Comparison of ENCODE assay signal across 28 cellular contexts in the genomic region with DNA sequence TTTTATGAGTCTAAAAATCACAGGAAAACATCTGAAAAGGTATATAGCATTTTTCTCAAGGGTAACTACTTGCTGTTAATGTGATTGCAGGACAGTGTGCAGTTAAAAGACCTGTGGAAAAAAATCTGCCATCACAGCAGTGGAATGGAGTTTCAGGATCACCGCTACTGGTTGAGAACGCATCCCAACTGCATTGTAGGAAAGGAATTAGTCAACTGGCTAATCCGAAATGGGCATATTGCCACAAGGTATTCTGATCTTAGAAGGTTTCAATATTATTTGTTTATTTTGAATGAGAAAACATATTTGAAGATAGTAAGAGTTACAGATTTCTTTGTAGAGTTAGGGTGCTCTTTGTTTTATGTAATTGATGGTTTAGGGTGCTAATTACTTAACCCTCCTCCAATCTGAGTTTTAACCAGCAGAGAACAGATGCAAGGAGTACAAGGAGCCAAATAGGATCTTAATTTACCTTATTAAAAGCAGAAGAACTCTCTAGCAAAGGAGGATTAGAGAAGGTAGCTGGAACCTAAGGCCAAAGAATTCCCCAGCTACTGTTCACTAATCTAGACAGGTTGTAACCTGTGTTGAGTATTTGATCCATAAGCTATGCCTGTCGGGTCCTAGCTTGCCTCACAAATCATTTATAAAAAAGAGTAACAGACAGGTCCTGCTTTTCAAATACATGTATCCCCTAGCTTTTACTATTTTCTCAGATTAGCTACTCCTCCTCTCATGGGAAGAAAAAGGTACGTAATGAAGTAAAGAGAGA.
"Had no signal": no experiment of that assay in that cellular context is flagged by ENCODE, and none has a peak within 500 bp of the region (broad histone marks: within the 10 kb centered on the region; RNA-seq: fewer than 3 reads in every experiment).

No MANE protein-coding gene starts in this region.

- H3K9me3 Mint-ChIP-seq: activated naive CD8-positive, alpha-beta T cell treated with anti-CD3 and anti-CD28 coated beads for 36 hours; activated T-cell treated with anti-CD3 and anti-CD28 coated beads, Interleukin-2, amount 50 U/mL, for 24 hours; activated T-helper 2 cell treated with anti-CD3 and anti-CD28 coated beads, Interferon-gamma antibody, Interleukin-2, Interleukin-4, amounts not matched to agents 10 μg/mL and 5 μg/mL and 100 μg/mL, durations not matched to agents 14 hours and 24 hours and 36 hours; endodermal cell; immature natural killer cell; mesothelial cell of epicardium; naive thymus-derived CD8-positive, alpha-beta T cell had no signal

- H3K4me1 Mint-ChIP-seq: mesothelial cell of epicardium had no signal

- H3K4me1 ChIP-seq: upper lobe of left lung had no signal

- ATAC-seq: activated CD8-positive, alpha-beta T cell treated with anti-CD3 and anti-CD28 coated beads, Interleukin-2, amount 10 ng/mL, durations not matched to agents 7 days and 5 days; left lung; naive thymus-derived CD8-positive, alpha-beta T cell; sciatic nerve had no signal

- FAIRE-seq: frontal cortex, small intestine, TTC549 had no signal

- H3K27me3 ChIP-seq: hepatocyte, left lung, upper lobe of left lung had no signal

- H3K4me3 ChIP-seq: coronary artery, hepatocyte, left lung, lung, thoracic aorta, upper lobe of left lung had no signal

- H3K27ac Mint-ChIP-seq: activated CD8-positive, alpha-beta T cell treated with anti-CD3 and anti-CD28 coated beads, Interleukin-2, amount 10 ng/mL, durations not matched to agents 7 days and 5 days; activated naive CD8-positive, alpha-beta T cell treated with anti-CD3 and anti-CD28 coated beads for 36 hours; activated T-cell treated with anti-CD3 and anti-CD28 coated beads, Interleukin-2, amount 50 U/mL, for 24 hours; activated T-helper 2 cell treated with anti-CD3 and anti-CD28 coated beads, Interferon-gamma antibody, Interleukin-2, Interleukin-4, amounts not matched to agents 10 μg/mL and 5 μg/mL and 100 μg/mL, durations not matched to agents 14 hours and 24 hours and 36 hours; endodermal cell; mesothelial cell of epicardium had no signal

- H3K4me3 Mint-ChIP-seq: activated CD8-positive, alpha-beta T cell treated with anti-CD3 and anti-CD28 coated beads, Interleukin-2, amount 10 ng/mL, durations not matched to agents 7 days and 5 days; activated naive CD8-positive, alpha-beta T cell treated with anti-CD3 and anti-CD28 coated beads for 36 hours; activated T-cell treated with anti-CD3 and anti-CD28 coated beads, Interleukin-2, amount 50 U/mL, for 24 hours; endodermal cell; immature natural killer cell; mesothelial cell of epicardium; naive thymus-derived CD8-positive, alpha-beta T cell had no signal

- H3K27ac ChIP-seq: coronary artery, hepatocyte, left lung, thoracic aorta, upper lobe of left lung had no signal

- H3K9me3 ChIP-seq: left lung, thoracic aorta, upper lobe of left lung had no signal

- DNase-seq: activated CD4-positive, alpha-beta T cell treated with anti-CD3 and anti-CD28 coated beads for 1 hour; activated CD4-positive, alpha-beta T cell treated with anti-CD3 and anti-CD28 coated beads, Interleukin-2, amount 50 U/mL, for 1 hour; activated CD8-positive, alpha-beta T cell treated with anti-CD3 and anti-CD28 coated beads, Interleukin-2, amount 10 ng/mL, durations not matched to agents 7 days and 5 days; activated naive CD4-positive, alpha-beta T cell treated with Interleukin-2 at 50 U/mL for 16 hours; activated naive CD8-positive, alpha-beta T cell treated with anti-CD3 and anti-CD28 coated beads for 36 hours; activated T-cell treated with anti-CD3 and anti-CD28 coated beads, Interleukin-2, amount 50 U/mL, for 24 hours; cerebellar nuclear complex; endodermal cell; glutamatergic neuron; immature natural killer cell; kidney glomerular epithelial cell; left lung; naive thymus-derived CD8-positive, alpha-beta T cell; small intestine; stimulated activated CD4-positive, alpha-beta T cell treated with anti-CD3 and anti-CD28 coated beads, Interleukin-15, amount 100 ng/mL, for 24 hours; stimulated activated CD8-positive, alpha-beta memory T cell treated with anti-CD3 and anti-CD28 coated beads, Interleukin-4, amount 100 ng/mL, for 48 hours; stimulated activated naive CD4-positive, alpha-beta T cell treated with Interleukin-2 at 50 U/mL for 16 hours; T-helper 1 cell; upper lobe of left lung had no signal
